ENCODE assay signal across 24 cellular contexts in genomic region chr1:177937174-177937770, GRCh38. TPM values are rescaled to one million over a fixed set of nuclear protein-coding genes. Genes with fewer than 3 reads are reported as not detected.
"Had no signal": no experiment of that assay in that cellular context is flagged by ENCODE, and none has a peak within 500 bp of the region (broad histone marks: within the 10 kb centered on the region; RNA-seq: fewer than 3 reads in every experiment).

No MANE protein-coding gene starts in this region.

- H3K9ac ChIP-seq: parathyroid adenoma had no signal

- H3K4me3 Mint-ChIP-seq: memory B cell; mesothelial cell of epicardium; natural killer cell; neural crest cell; stimulated activated naive B cell treated with anti-CD40 and anti-IgM and Interleukin-4, amounts not matched to agents 10 μg/mL and 1 μg/mL and 100 μg/mL, for 72 hours; stimulated activated naive CD8-positive, alpha-beta T cell treated with anti-CD3 and anti-CD28 coated beads, Interleukin-15, amount 100 ng/mL, for 72 hours had no signal

- H3K4me1 Mint-ChIP-seq: memory B cell; natural killer cell; stimulated activated naive B cell treated with anti-CD40 and anti-IgM and Interleukin-4, amounts not matched to agents 10 μg/mL and 1 μg/mL and 100 μg/mL, for 72 hours; stimulated activated naive CD8-positive, alpha-beta T cell treated with anti-CD3 and anti-CD28 coated beads, Interleukin-15, amount 100 ng/mL, for 72 hours had no signal

- H2AFZ ChIP-seq: parathyroid adenoma had no signal

- H3K9me3 ChIP-seq: heart right ventricle, left ventricle myocardium inferior, lower lobe of right lung, prostate gland, right lobe of liver, spleen, testis, tibial nerve had no signal

- H3K27me3 ChIP-seq: heart right ventricle, right lobe of liver, spleen, testis, tibial nerve had no signal

- H3K27me3 Mint-ChIP-seq: stimulated activated naive CD8-positive, alpha-beta T cell treated with anti-CD3 and anti-CD28 coated beads, Interleukin-15, amount 100 ng/mL, for 72 hours had no signal

- H3K36me3 Mint-ChIP-seq: memory B cell; natural killer cell; stimulated activated naive B cell treated with anti-CD40 and anti-IgM and Interleukin-4, amounts not matched to agents 10 μg/mL and 1 μg/mL and 100 μg/mL, for 72 hours had no signal

- H3K36me3 ChIP-seq: prostate gland had no signal

- H3K4me3 ChIP-seq: heart right ventricle, left ventricle myocardium inferior, lower lobe of right lung, prostate gland, right lobe of liver, spleen, testis, tibial nerve had no signal

- H3K9me3 Mint-ChIP-seq: memory B cell; mesothelial cell of epicardium; neural crest cell; stimulated activated naive B cell treated with anti-CD40 and anti-IgM and Interleukin-4, amounts not matched to agents 10 μg/mL and 1 μg/mL and 100 μg/mL, for 72 hours; stimulated activated naive CD8-positive, alpha-beta T cell treated with anti-CD3 and anti-CD28 coated beads, Interleukin-15, amount 100 ng/mL, for 72 hours had no signal

- H3K27ac Mint-ChIP-seq: memory B cell; mesothelial cell of epicardium; natural killer cell; stimulated activated naive B cell treated with anti-CD40 and anti-IgM and Interleukin-4, amounts not matched to agents 10 μg/mL and 1 μg/mL and 100 μg/mL, for 72 hours; stimulated activated naive CD8-positive, alpha-beta T cell treated with anti-CD3 and anti-CD28 coated beads, Interleukin-15, amount 100 ng/mL, for 72 hours had no signal

- H3K79me2 ChIP-seq: parathyroid adenoma had no signal

- ATAC-seq: heart right ventricle; left cardiac atrium; lower lobe of right lung; natural killer cell; stimulated activated naive B cell treated with anti-CD40 and anti-IgM and Interleukin-4, amounts not matched to agents 10 μg/mL and 1 μg/mL and 100 μg/mL, for 72 hours had no signal

- DNase-seq: cerebellar nuclear complex; dermis blood vessel endothelial cell; heart right ventricle; hypothalamus; left cardiac atrium; left ventricle myocardium inferior; lower lobe of right lung; natural killer cell; occipital lobe; right lobe of liver; spleen; stimulated activated CD4-positive, alpha-beta T cell treated with anti-CD3 and anti-CD28 coated beads, Interleukin-15, amount 100 ng/mL, for 24 hours; stimulated activated CD4-positive, alpha-beta T cell treated with anti-CD3 and anti-CD28 coated beads, Interleukin-1b, Interleukin-23, amount 100 ng/mL, for 48 hours; stimulated activated CD4-positive, alpha-beta T cell treated with anti-CD3 and anti-CD28 coated beads, Interleukin-4, amount 100 ng/mL, for 24 hours; stimulated activated naive B cell treated with anti-CD40 and anti-IgM and Interleukin-4, amounts not matched to agents 10 μg/mL and 1 μg/mL and 100 μg/mL, for 72 hours; stimulated activated naive CD8-positive, alpha-beta T cell treated with anti-CD3 and anti-CD28 coated beads, Interleukin-15, amount 100 ng/mL, for 72 hours; testis had no signal

- H3K27ac ChIP-seq: heart right ventricle, left ventricle myocardium inferior, lower lobe of right lung, parathyroid adenoma, prostate gland, right lobe of liver, spleen, testis, tibial nerve had no signal

- H3K4me1 ChIP-seq: lower lobe of right lung, parathyroid adenoma, prostate gland, right lobe of liver, spleen, testis, tibial nerve had no signal

RNA-seq across cellular contexts. Expression of gene SEC16B, which starts 32.6 kb away (rescaled TPM):
- total RNA-seq: frontal cortex had no signal
